Comparison of ENCODE assay signal across 10 cellular contexts in the genomic region with DNA sequence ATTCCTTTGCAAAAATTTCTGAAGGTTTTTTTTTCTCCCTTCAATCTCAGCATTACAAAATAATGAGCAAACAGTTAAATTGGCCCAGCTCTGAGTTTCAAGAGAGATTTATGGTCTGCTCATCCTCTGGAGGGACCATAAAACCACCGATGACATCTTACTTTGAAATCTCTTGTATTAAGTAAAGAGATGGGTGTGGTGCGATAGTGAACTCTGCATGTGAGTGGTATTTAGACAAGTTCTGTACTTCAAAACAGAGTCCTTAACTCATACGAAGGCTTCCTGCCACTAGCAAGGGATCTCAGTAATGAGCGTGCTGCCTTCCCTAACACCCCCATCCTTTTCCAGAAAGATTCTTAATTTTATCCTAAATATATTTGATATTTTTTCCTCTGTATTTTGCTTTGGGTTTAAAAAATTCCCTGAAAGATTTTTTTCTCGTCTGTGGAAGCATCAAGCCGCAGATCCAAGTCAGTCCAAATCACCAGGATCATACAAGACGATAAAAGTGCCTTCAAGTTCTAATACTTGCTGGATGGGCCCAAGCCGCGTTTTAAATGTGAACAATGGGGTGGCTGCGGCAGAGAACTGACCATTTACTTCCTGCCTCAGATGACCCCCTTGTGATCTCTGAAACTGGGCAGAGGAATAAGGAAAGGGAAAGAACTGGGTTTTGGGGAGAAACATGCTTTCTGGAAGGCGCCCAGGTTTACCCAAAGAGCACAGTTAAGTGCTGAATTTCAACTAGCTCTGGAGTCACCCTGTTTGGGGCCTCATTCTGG. TPM values are rescaled to one million over a fixed set of nuclear protein-coding genes. Genes with fewer than 3 reads are reported as not detected.
DNase-seq lines count a peak whose midpoint lies in the region; ATAC-seq and TF ChIP-seq lines count a peak whose summit lies in the region.
"Had no signal": no experiment of that assay in that cellular context is flagged by ENCODE, and none has a peak within 500 bp of the region (broad histone marks: within the 10 kb centered on the region; RNA-seq: fewer than 3 reads in every experiment).

No MANE protein-coding gene starts in this region.

- no peak overlapping the region for H3K27ac Mint-ChIP-seq in activated naive CD4-positive, alpha-beta T cell treated with anti-CD3 and anti-CD28 coated beads, Interleukin-2, amount 10 ng/mL, durations not matched to agents 7 days and 5 days
- H3K27ac Mint-ChIP-seq in mesothelial cell of epicardium: peak overlapping the region; percentile 59

- CTCF ChIA-PET in activated naive CD4-positive, alpha-beta T cell treated with anti-CD3 and anti-CD28 coated beads, Interleukin-2, amount 10 ng/mL, durations not matched to agents 7 days and 5 days (lab: Charles Lee): no interaction called here

- WGBS in tibial nerve, 2 donors: 50 to 53% methylated on average over 11 of the region's 11 CpGs

- H3K36me3 Mint-ChIP-seq in activated naive CD4-positive, alpha-beta T cell treated with anti-CD3 and anti-CD28 coated beads, Interleukin-2, amount 10 ng/mL, durations not matched to agents 7 days and 5 days: no peaks in the 10 kb centered on the region
- H3K36me3 Mint-ChIP-seq in mesothelial cell of epicardium: no peaks in the 10 kb centered on the region

- peaks cover 0 to 76% (median 7%) of the 10 kb centered on the region in 4 donors for H3K4me1 ChIP-seq in tibial nerve

- H3K4me3 ChIP-seq in coronary artery (peak overlapping the region; percentile 82), tibial nerve (peak overlapping the region; percentile 36 to 82 (median 66))

- H3K9me3 Mint-ChIP-seq in activated naive CD4-positive, alpha-beta T cell treated with anti-CD3 and anti-CD28 coated beads, Interleukin-2, amount 10 ng/mL, durations not matched to agents 7 days and 5 days: no peaks in the 10 kb centered on the region
- no peaks in the 10 kb centered on the region for H3K9me3 Mint-ChIP-seq in mesothelial cell of epicardium

- H3K27ac ChIP-seq in coronary artery (peak overlapping the region in 1 of 2 donors; percentile 76), tibial nerve (peak overlapping the region; percentile 56 to 86 (median 75))
- H3K27ac ChIP-seq: KMS-11 had no signal

- H3K4me1 Mint-ChIP-seq in activated naive CD4-positive, alpha-beta T cell treated with anti-CD3 and anti-CD28 coated beads, Interleukin-2, amount 10 ng/mL, durations not matched to agents 7 days and 5 days: peaks cover 16% of the 10 kb centered on the region
- H3K4me1 Mint-ChIP-seq in mesothelial cell of epicardium: peaks cover 20% of the 10 kb centered on the region

- no peaks in the 10 kb centered on the region for H3K36me3 ChIP-seq in tibial nerve

- TF ChIP-seq POLR2A in tibial nerve (IDR thresholded peaks at IDR 0.05): no peak

- peaks cover 0 to 11% of the 10 kb centered on the region in 2 donors for H3K27me3 ChIP-seq in tibial nerve

- H3K27me3 Mint-ChIP-seq in activated naive CD4-positive, alpha-beta T cell treated with anti-CD3 and anti-CD28 coated beads, Interleukin-2, amount 10 ng/mL, durations not matched to agents 7 days and 5 days: peaks cover 94% of the 10 kb centered on the region
- H3K27me3 Mint-ChIP-seq in mesothelial cell of epicardium (ENCODE audit: low read depth): peaks cover 49% of the 10 kb centered on the region

- H3K4me3 Mint-ChIP-seq in activated naive CD4-positive, alpha-beta T cell treated with anti-CD3 and anti-CD28 coated beads, Interleukin-2, amount 10 ng/mL, durations not matched to agents 7 days and 5 days: peak overlapping the region; percentile 27
- peak overlapping the region; percentile 79 for H3K4me3 Mint-ChIP-seq in mesothelial cell of epicardium

- no peak for DNase-seq in activated naive CD4-positive, alpha-beta T cell treated with anti-CD3 and anti-CD28 coated beads, Interleukin-2, amount 10 ng/mL, durations not matched to agents 7 days and 5 days
- no peak for DNase-seq in activated naive CD4-positive, alpha-beta T cell (lab: John Stamatoyannopoulos, UW)
- DNase-seq in coronary artery (ENCODE audit: low spot score): no peak
- no peak for DNase-seq in mesothelial cell of epicardium (ENCODE audit: low spot score in 2 of 2, unreplicated experiment in 2 of 2)
- peak in 1 of 2 donors; percentile 62 for DNase-seq in tibial nerve (ENCODE audit: low spot score in 2 of 2)
- no peak for DNase-seq in NCI-H524 treated with DMSO at 0.1 percent for 48 hours (lab: John Stamatoyannopoulos, UW)

- no peaks in the 10 kb centered on the region for H3K9me3 ChIP-seq in tibial nerve

- TF ChIP-seq EP300 in tibial nerve (IDR thresholded peaks at IDR 0.05): peak in 1 of 2 donors; percentile 76

- TF ChIP-seq CTCF in coronary artery (IDR thresholded peaks at IDR 0.05): no peak
- no peak for TF ChIP-seq CTCF in mesothelial cell of epicardium (IDR thresholded peaks at IDR 0.05; ENCODE audit: unreplicated experiment)
- no peak for TF ChIP-seq CTCF in tibial nerve (IDR thresholded peaks at IDR 0.05)

- ATAC-seq in HG02870 (IDR thresholded peaks at IDR 0.05; ENCODE audit: unreplicated experiment) (no peak), GM19395 (IDR thresholded peaks at IDR 0.05; ENCODE audit: unreplicated experiment) (no peak)

RNA-seq across cellular contexts. Expression of a gene that starts 1.9 kb away (rescaled TPM):
- 1.7 to 2.1 TPM (median 1.8 TPM) in 3 replicates for total RNA-seq in mesothelial cell of epicardium
- 100 to 1,000 TPM in 1 of 4 donors, 10 to 100 TPM in 2, 1 to 10 TPM in 1; 9.4 to 104 (median 25.7) TPM for total RNA-seq in tibial nerve
- total RNA-seq: SK-MEL-5 had no signal
